Comparison of ENCODE assay signal across 8 cellular contexts in the genomic region with DNA sequence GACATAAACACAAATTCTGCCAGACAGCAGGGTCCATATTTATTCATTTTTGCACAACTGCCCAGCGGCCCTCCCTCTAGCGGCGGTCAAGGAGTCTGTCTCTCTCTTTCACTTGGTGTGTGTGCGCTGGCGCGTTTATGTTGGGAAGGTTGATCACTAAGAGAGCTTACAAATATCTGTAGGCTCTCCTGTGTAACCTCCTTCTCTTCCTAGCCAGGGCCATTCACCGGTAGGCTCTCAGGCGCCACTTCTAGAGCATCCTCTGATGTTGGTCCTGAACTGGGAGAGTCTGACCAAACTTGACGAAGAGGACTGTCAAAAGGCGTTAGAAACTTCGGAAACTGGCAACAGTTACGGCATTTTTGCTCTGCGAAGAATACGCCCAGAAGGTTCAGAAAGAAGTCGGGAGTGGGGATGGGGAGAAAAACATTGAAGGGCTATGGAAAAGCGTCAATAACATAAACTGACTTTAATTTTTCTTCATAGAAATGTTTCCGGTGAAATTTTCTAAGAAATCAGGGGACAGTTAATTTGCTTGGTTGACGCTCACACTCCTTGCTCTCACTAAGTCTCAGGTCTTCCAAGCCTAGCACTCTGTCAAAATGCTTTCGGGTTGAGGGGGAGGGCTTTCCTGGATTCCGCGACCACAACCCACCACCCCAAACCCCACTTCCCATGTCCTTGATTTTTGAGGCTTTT.
A peak's percentile ranks its signal among the peaks of the same experiment; 100 is the strongest.
DNase-seq lines count a peak whose midpoint lies in the region; ATAC-seq and TF ChIP-seq lines count a peak whose summit lies in the region.

No MANE protein-coding gene starts in this region.

- H3K27me3 Mint-ChIP-seq in endodermal cell (ENCODE audit: insufficient read depth): peaks cover 18% of the 10 kb centered on the region
- H3K27me3 Mint-ChIP-seq in effector memory CD8-positive, alpha-beta T cell: peaks cover 5 to 18% of the 10 kb centered on the region in 2 donors

- no peaks in the 10 kb centered on the region for H3K36me3 Mint-ChIP-seq in endodermal cell (ENCODE audit: low read depth)
- no peaks in the 10 kb centered on the region for H3K36me3 Mint-ChIP-seq in effector memory CD8-positive, alpha-beta T cell (ENCODE audit: insufficient read depth)

- H3K9ac ChIP-seq in endodermal cell (ENCODE audit: extremely low read depth, low read length, poor library complexity, severe bottlenecking): peak overlapping the region; percentile 39

- no peak overlapping the region for H3K27ac Mint-ChIP-seq in endodermal cell
- H3K27ac Mint-ChIP-seq in effector memory CD8-positive, alpha-beta T cell: no peak overlapping the region

- H3K4me3 Mint-ChIP-seq in endodermal cell: peak overlapping the region; percentile 68
- H3K4me3 Mint-ChIP-seq in effector memory CD8-positive, alpha-beta T cell: no peak overlapping the region

- whole genome bisulfite sequencing in endodermal cell (ENCODE audit: insufficient coverage in 1 of 2, insufficient read length in 1 of 2), 2 experiments: 7 to 15% methylated on average over 8 to 21 of the region's 21 CpGs

- DNase-seq in GM12865 (ENCODE audit: low read depth): no peak
- DNase-seq in M059J (ENCODE audit: low read depth): peak; percentile 17
- peak; percentile 80 for DNase-seq in endodermal cell
- no peak for DNase-seq in effector memory CD8-positive, alpha-beta T cell
- DNase-seq in amniotic stem cell (lab: John Stamatoyannopoulos, UW): no peak
- DNase-seq in stimulated activated CD4-positive, alpha-beta T cell treated with anti-CD3 and anti-CD28 coated beads, Interleukin-4, amount 100 ng/mL, for 1 hour: no peak

- TF ChIP-seq CTCF in GM12865 (IDR thresholded peaks at IDR 0.05; ENCODE audit: insufficient read depth, low read depth, low read length, missing control alignments): peak; percentile 12
- TF ChIP-seq CTCF in endodermal cell (conservative IDR thresholded peaks at IDR 0.05): peak; percentile 89

- no peak for ATAC-seq in HG03045 (IDR thresholded peaks at IDR 0.05; ENCODE audit: unreplicated experiment)
- no peak for ATAC-seq in effector memory CD8-positive, alpha-beta T cell (replicated peaks)

- no peaks in the 10 kb centered on the region for H3K36me3 ChIP-seq in endodermal cell (ENCODE audit: control insufficient read depth, insufficient read depth, low read length)
- H3K36me3 ChIP-seq in muscle layer of duodenum (ENCODE audit: control insufficient read depth in 1 of 2, insufficient read depth in 2 of 2, low read length in 2 of 2): no peaks in the 10 kb centered on the region

- no peaks in the 10 kb centered on the region for H3K9me3 Mint-ChIP-seq in endodermal cell
- H3K9me3 Mint-ChIP-seq in effector memory CD8-positive, alpha-beta T cell: peaks cover 5 to 10% of the 10 kb centered on the region in 2 donors

- H3K27ac ChIP-seq in endodermal cell (ENCODE audit: low read depth, low read length) (no peak overlapping the region), muscle layer of duodenum (ENCODE audit: low read length) (no peak overlapping the region)

- peaks cover 28% of the 10 kb centered on the region for H3K4me1 Mint-ChIP-seq in endodermal cell
- H3K4me1 Mint-ChIP-seq in effector memory CD8-positive, alpha-beta T cell (ENCODE audit: low read depth in 2 of 2): peaks cover 0 to 2% of the 10 kb centered on the region in 2 donors

- H3K9me3 ChIP-seq in endodermal cell (ENCODE audit: control insufficient read depth, low read length) (no peaks in the 10 kb centered on the region), muscle layer of duodenum (ENCODE audit: control insufficient read depth in 1 of 2, low read length in 2 of 2) (no peaks in the 10 kb centered on the region)

- peaks cover 25% of the 10 kb centered on the region for H3K27me3 ChIP-seq in endodermal cell (ENCODE audit: control insufficient read depth, insufficient read depth, low read length, poor library complexity, severe bottlenecking)
- H3K27me3 ChIP-seq in muscle layer of duodenum (ENCODE audit: low read depth, low read length): peaks cover 15% of the 10 kb centered on the region

- no peak overlapping the region for H3K4me3 ChIP-seq in GM12865 (ENCODE audit: low read depth, low read length)
- H3K4me3 ChIP-seq in endodermal cell (ENCODE audit: low read length): peak overlapping the region; percentile 84
- peak overlapping the region; percentile 45 to 85 for H3K4me3 ChIP-seq in muscle layer of duodenum (ENCODE audit: low read depth in 1 of 2, low read length in 2 of 2)

- no peaks in the 10 kb centered on the region for H3K4me1 ChIP-seq in endodermal cell (ENCODE audit: control insufficient read depth, insufficient read depth, low read length)
- H3K4me1 ChIP-seq in muscle layer of duodenum (ENCODE audit: control insufficient read depth in 1 of 2, insufficient read depth in 2 of 2, low read length in 2 of 2): peaks cover 0 to 24% of the 10 kb centered on the region in 2 donors

Comparison
In these comparisons a context has a peak if more than half of its experiments do, and no peak if none do; other contexts are left out.
1. DNase-seq: peak in M059J (single experiment) and endodermal cell (single experiment); none in GM12865 (single experiment), effector memory CD8-positive, alpha-beta T cell (0 of 3), amniotic stem cell (single experiment) and stimulated activated CD4-positive, alpha-beta T cell treated with anti-CD3 and anti-CD28 coated beads, Interleukin-4, amount 100 ng/mL, for 1 hour (single experiment).